ENCODE assay signal across 22 cellular contexts in genomic region chr15:49810651-49811175, GRCh38.
DNase-seq lines count a peak whose midpoint lies in the region; ATAC-seq, FAIRE-seq and TF ChIP-seq lines count a peak whose summit lies in the region.
"Had no signal": no experiment of that assay in that cellular context is flagged by ENCODE, and none has a peak within 500 bp of the region (broad histone marks: within the 10 kb centered on the region; RNA-seq: fewer than 3 reads in every experiment).

No MANE protein-coding gene starts in this region.

- no peaks in the 10 kb centered on the region for H3K36me3 ChIP-seq in ovary
- H3K36me3 ChIP-seq: BLaER1 treated with 17β-estradiol and CSF1 and Interleukin-3, amounts not matched to agents 10 nM and 100 nM; SJSA1 had no signal

- TF ChIP-seq CTCF in LNCaP clone FGC (IDR thresholded peaks at IDR 0.05; ENCODE audit: control insufficient read depth, extremely low read depth, insufficient read depth) (0 out of 2 replicates have a peak, but pooled peaks have one; percentile 3), ovary (IDR thresholded peaks at IDR 0.05) (no peak)

- TF ChIP-seq POLR2A in ovary (IDR thresholded peaks at IDR 0.05) = no peak

- no peaks in the 10 kb centered on the region for H3K9me3 ChIP-seq in ovary
- H3K9me3 ChIP-seq: BLaER1 treated with 17β-estradiol and CSF1 and Interleukin-3, amounts not matched to agents 10 nM and 100 nM; SJSA1 had no signal

- H3K27me3 ChIP-seq in ovary = no peaks in the 10 kb centered on the region
- H3K27me3 ChIP-seq: BLaER1 treated with 17β-estradiol and CSF1 and Interleukin-3, amounts not matched to agents 10 nM and 100 nM; SJSA1 had no signal

- intact Hi-C loops in ovary (cut with DNase I) = no loop called here

- H3K4me3 ChIP-seq in LNCaP clone FGC (ENCODE audit: low read depth, low read length) = no peak overlapping the region
- no peak overlapping the region for H3K4me3 ChIP-seq in ovary
- H3K4me3 ChIP-seq: BLaER1 treated with 17β-estradiol and CSF1 and Interleukin-3, amounts not matched to agents 10 nM and 100 nM; SJSA1 had no signal

- DNase-seq in LNCaP clone FGC (ENCODE audit: low read depth) (no peak), ovary (no peak), GOT3 (lab: John Stamatoyannopoulos, UW) (no peak), globus pallidus (ENCODE audit: low spot score) (no peak)
- no peak for DNase-seq in stimulated activated naive CD4-positive, alpha-beta T cell (lab: John Stamatoyannopoulos, UW)
- DNase-seq: CD4-positive, alpha-beta memory T cell; HCEC 1CT; Karpas-422; MM.1S; NCI-H1048; NCI-H1417 treated with DMSO at 0.1 percent for 48 hours; NCI-H187; NCI-H446; NCI-H526; OCI-M1 had no signal

- no peak for TF ChIP-seq EP300 in ovary (IDR thresholded peaks at IDR 0.05)

- ATAC-seq in HG02759 (IDR thresholded peaks at IDR 0.05; ENCODE audit: unreplicated experiment) = no peak

- peak; percentile 75 for FAIRE-seq in endometrium (lab: Jason Lieb, UNC)
- FAIRE-seq: GM12891, GM18507, RCC 7860 had no signal

- peak overlapping the region; percentile 25 to 63 for H3K27ac ChIP-seq in ovary
- H3K27ac ChIP-seq: BLaER1 treated with 17β-estradiol and CSF1 and Interleukin-3, amounts not matched to agents 10 nM and 100 nM; SJSA1 had no signal

- H3K4me1 ChIP-seq in ovary (ENCODE audit: insufficient read depth) = peaks cover 8% of the 10 kb centered on the region
